Comparison of ENCODE assay signal across 7 cellular contexts in the genomic region with DNA sequence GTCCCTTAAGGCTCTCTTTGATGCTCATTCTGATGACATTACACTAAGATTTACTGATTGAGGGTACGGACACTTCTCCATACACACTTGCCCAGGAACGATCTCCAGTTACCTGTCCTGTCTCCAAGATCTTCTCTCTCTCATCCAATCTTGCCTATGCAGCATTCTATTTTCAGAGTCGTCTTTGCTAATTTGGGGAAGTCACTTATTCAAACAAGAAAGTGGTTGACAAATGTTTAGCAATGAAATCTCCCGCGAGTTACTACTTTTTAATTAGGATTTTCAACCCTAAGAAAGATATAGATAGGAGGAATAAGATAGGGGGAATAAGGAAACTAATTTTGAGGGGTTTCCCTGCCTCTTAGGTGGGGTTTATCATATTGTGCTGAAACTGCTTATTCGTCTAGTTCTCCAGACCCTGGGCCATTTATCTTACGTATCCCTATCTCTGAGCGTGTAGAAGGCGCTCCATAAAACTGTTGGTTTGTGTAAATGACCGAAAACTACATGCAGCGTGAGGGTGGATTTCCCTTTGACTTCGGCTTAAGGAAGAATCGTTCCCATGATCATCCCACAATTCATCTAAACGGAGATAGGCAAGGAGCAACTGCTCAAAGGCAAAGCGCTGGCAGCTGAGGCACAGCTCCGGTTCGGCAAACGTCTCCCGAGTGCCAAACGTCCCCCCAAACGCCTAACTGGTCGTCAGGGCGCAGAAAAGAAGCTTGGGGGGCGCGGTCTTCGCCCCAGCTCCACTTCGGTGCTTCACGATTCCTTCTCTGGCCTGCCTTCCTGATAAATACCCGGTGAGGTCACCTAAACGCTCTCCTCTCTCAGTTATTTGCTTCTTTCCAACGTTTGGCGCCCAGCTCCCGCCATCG. TPM values are rescaled to one million over a fixed set of nuclear protein-coding genes. Genes with fewer than 3 reads are reported as not detected.
DNase-seq lines count a peak whose midpoint lies in the region; FAIRE-seq and TF ChIP-seq lines count a peak whose summit lies in the region.

No MANE protein-coding gene starts in this region.

- H3K27ac Mint-ChIP-seq in astrocyte (ENCODE audit: unreplicated experiment) = peak overlapping the region; percentile 75

- peak overlapping the region; percentile 93 for H2AFZ ChIP-seq in astrocyte (ENCODE audit: low read depth, low read length)

- peaks cover 10% of the 10 kb centered on the region for H3K4me1 Mint-ChIP-seq in astrocyte (ENCODE audit: low read depth, unreplicated experiment)

- peaks cover 11% of the 10 kb centered on the region for H3K4me1 ChIP-seq in astrocyte (ENCODE audit: insufficient read depth, low read length)
- peaks cover 5% of the 10 kb centered on the region; the same call in 1 of the 2 replicates for H3K4me1 ChIP-seq in iPS-20b (ENCODE audit: insufficient read depth, low read length)
- peaks cover 16% of the 10 kb centered on the region for H3K4me1 ChIP-seq in skeletal muscle satellite cell (ENCODE audit: control insufficient read depth, insufficient read depth, low read length)

- H3K9me3 Mint-ChIP-seq in astrocyte (ENCODE audit: unreplicated experiment) = no peaks in the 10 kb centered on the region

- H3K9ac ChIP-seq in astrocyte (ENCODE audit: low read length) (peak overlapping the region; percentile 98), iPS-20b (ENCODE audit: low read depth, low read length) (peak overlapping the region; percentile 98), skeletal muscle satellite cell (ENCODE audit: low read depth, low read length) (peak overlapping the region; percentile 96)

- H3K4me3 Mint-ChIP-seq in astrocyte (ENCODE audit: unreplicated experiment) = peak overlapping the region; percentile 96

- peaks cover 8% of the 10 kb centered on the region for H4K20me1 ChIP-seq in astrocyte (ENCODE audit: insufficient read depth, low read length)

- H3K27ac ChIP-seq in astrocyte (ENCODE audit: low read depth, low read length) (peak overlapping the region; percentile 88), iPS-20b (ENCODE audit: low read length) (peak overlapping the region; percentile 50)

- H3K27me3 ChIP-seq in astrocyte (ENCODE audit: insufficient read depth, low read length) = no peaks in the 10 kb centered on the region
- H3K27me3 ChIP-seq in iPS-20b (ENCODE audit: insufficient read depth, low read length) = no peaks in the 10 kb centered on the region
- H3K27me3 ChIP-seq in skeletal muscle satellite cell (ENCODE audit: control insufficient read depth, insufficient read depth, low read length) = no peaks in the 10 kb centered on the region

- H3K9me3 ChIP-seq in astrocyte (ENCODE audit: insufficient read depth, low read depth, low read length) (no peaks in the 10 kb centered on the region), iPS-20b (ENCODE audit: insufficient read depth, low read depth, low read length) (no peaks in the 10 kb centered on the region), skeletal muscle satellite cell (replicated peaks; ENCODE audit: low read length) (no peaks in the 10 kb centered on the region)

- DNase-seq in GM18507 (ENCODE audit: extremely low spot score, insufficient read length, low read depth) (no peak), HFF-Myc (ENCODE audit: extremely low read depth, low read depth) (no peak), NCI-H146 treated with DMSO at 0.1 percent for 48 hours (lab: John Stamatoyannopoulos, UW; ENCODE audit: unreplicated experiment) (peak; percentile 61), astrocyte (ENCODE audit: low read depth) (peak; percentile 37)
- no peak for DNase-seq in stimulated activated CD4-positive, alpha-beta T cell treated with anti-CD3 and anti-CD28 coated beads, Interleukin-15, amount 100 ng/mL, for 24 hours

- H3K4me3 ChIP-seq in HFF-Myc (replicated peaks; ENCODE audit: low read depth, low read length) = peak overlapping the region; percentile 63
- peak overlapping the region; percentile 91 for H3K4me3 ChIP-seq in astrocyte (ENCODE audit: insufficient read depth, low read depth, low read length)
- H3K4me3 ChIP-seq in iPS-20b (ENCODE audit: low read length) = peak overlapping the region; percentile 99
- peak overlapping the region; percentile 93 for H3K4me3 ChIP-seq in skeletal muscle satellite cell (ENCODE audit: low read length)

- TF ChIP-seq CTCF in HFF-Myc (IDR thresholded peaks at IDR 0.05; ENCODE audit: low read depth, low read length, missing control alignments) = no peak
- no peak for TF ChIP-seq CTCF in astrocyte (IDR thresholded peaks at IDR 0.05; ENCODE audit: insufficient read depth, low read depth, low read length)

- H3K27me3 Mint-ChIP-seq in astrocyte (ENCODE audit: low read depth, unreplicated experiment) = no peaks in the 10 kb centered on the region

- FAIRE-seq in GM18507 (lab: Jason Lieb, UNC) (peak; percentile 31), astrocyte (lab: Jason Lieb, UNC) (no peak)

- H3K36me3 ChIP-seq in astrocyte (ENCODE audit: insufficient read depth, low read length) = no peaks in the 10 kb centered on the region
- H3K36me3 ChIP-seq in iPS-20b (ENCODE audit: insufficient read depth, low read depth, low read length) = peaks cover 15% of the 10 kb centered on the region; the same call in 1 of the 2 replicates
- H3K36me3 ChIP-seq in skeletal muscle satellite cell (ENCODE audit: insufficient read depth, low read length) = peaks cover 3% of the 10 kb centered on the region

- peaks cover 60% of the 10 kb centered on the region for H3K79me2 ChIP-seq in astrocyte (ENCODE audit: insufficient read depth, low read length)

- H3K36me3 Mint-ChIP-seq in astrocyte (ENCODE audit: low read depth, unreplicated experiment) = peaks cover 4% of the 10 kb centered on the region

- H3K4me2 ChIP-seq in astrocyte (ENCODE audit: low read length) (peak overlapping the region; percentile 95), skeletal muscle satellite cell (ENCODE audit: low read length) (peak overlapping the region; percentile 90)

RNA-seq across cellular contexts. Expression of a gene that starts 0.8 kb away (rescaled TPM):
- 13.9 and 14.1 TPM in 2 replicates for total RNA-seq in astrocyte
- total RNA-seq in skeletal muscle satellite cell (2012; rRNA removed) = 22.1 and 23.3 TPM in 2 replicates

RNA-seq across cellular contexts. Expression of a gene that starts 1.0 kb away (rescaled TPM):
- total RNA-seq in astrocyte = 41.9 and 44.0 TPM in 2 replicates
- total RNA-seq in skeletal muscle satellite cell (2012; rRNA removed) = 25.9 and 27.3 TPM in 2 replicates

Comparison
In these comparisons a context has a peak if more than half of its experiments do, and no peak if none do; other contexts are left out.
1. DNase-seq: peak in NCI-H146 treated with DMSO at 0.1 percent for 48 hours (single experiment) and astrocyte (single experiment); none in GM18507 (single experiment), HFF-Myc (single experiment) and stimulated activated CD4-positive, alpha-beta T cell treated with anti-CD3 and anti-CD28 coated beads, Interleukin-15, amount 100 ng/mL, for 24 hours (single experiment).
2. Peak in every context shown above with its lines, with median percentiles within 50 percentile points of each other: H3K4me3 ChIP-seq and H3K9ac ChIP-seq.